ENCODE assay signal across 9 cellular contexts in genomic region chr12:129080821-129081220, GRCh38.
"Had no signal": no experiment of that assay in that cellular context is flagged by ENCODE, and none has a peak within 500 bp of the region (broad histone marks: within the 10 kb centered on the region; RNA-seq: fewer than 3 reads in every experiment).

No MANE protein-coding gene starts in this region.

- H3K27ac Mint-ChIP-seq: GM23338, H9, HFFc6 had no signal

- H3K9me3 Mint-ChIP-seq: H9 had no signal

- H3K4me3 ChIP-seq: GM23248, GM23338, HAP-1 had no signal

- H3K36me3 ChIP-seq: HAP-1 had no signal

- H2AFZ ChIP-seq: GM23248, GM23338 had no signal

- H3K27ac ChIP-seq: GM23248 had no signal

- ATAC-seq: GM23338, HCT116 had no signal

- H3K4me3 Mint-ChIP-seq: GM23338, H9, HFFc6 had no signal

- H3K4me1 ChIP-seq: HAP-1 had no signal

- H3K9me3 ChIP-seq: HAP-1 had no signal

- H3K4me2 ChIP-seq: GM23338 had no signal

- DNase-seq: GM23248, GOT3, H7, H9, HCEC 1CT, HFFc6 had no signal

- H3K4me1 Mint-ChIP-seq: GM23338, H9 had no signal

- H3K9ac ChIP-seq: GM23248 had no signal
